In genomic region chr20:50729925-50730764, GRCh38 we compare ENCODE assay signal across 1 cellular context.
TF ChIP-seq lines count a peak whose summit lies in the region.

No MANE protein-coding gene starts in this region.

TF ChIP-seq in WTC11, 78 proteins besides CTCF, POLR2A, EP300 and RAD21 (continued from another document):
- 0 out of 2 replicates have a peak, but pooled peaks have one; percentile 33 for TF ChIP-seq AFF4 (CRISPR knock-in tag; IDR thresholded peaks at IDR 0.05; ENCODE audit: borderline replicate concordance)
- no peak for TF ChIP-seq ZMAT4 (CRISPR knock-in tag; IDR thresholded peaks at IDR 0.05)
- TF ChIP-seq ZNF138 (CRISPR knock-in tag; conservative IDR thresholded peaks at IDR 0.05) = no peak
- TF ChIP-seq KAT7 (CRISPR knock-in tag; IDR thresholded peaks at IDR 0.05; ENCODE audit: borderline replicate concordance) = no peak
TF ChIP-seq in WTC11: peak in this region for 1.
